ENCODE assay signal across 23 cellular contexts in the genomic region with DNA sequence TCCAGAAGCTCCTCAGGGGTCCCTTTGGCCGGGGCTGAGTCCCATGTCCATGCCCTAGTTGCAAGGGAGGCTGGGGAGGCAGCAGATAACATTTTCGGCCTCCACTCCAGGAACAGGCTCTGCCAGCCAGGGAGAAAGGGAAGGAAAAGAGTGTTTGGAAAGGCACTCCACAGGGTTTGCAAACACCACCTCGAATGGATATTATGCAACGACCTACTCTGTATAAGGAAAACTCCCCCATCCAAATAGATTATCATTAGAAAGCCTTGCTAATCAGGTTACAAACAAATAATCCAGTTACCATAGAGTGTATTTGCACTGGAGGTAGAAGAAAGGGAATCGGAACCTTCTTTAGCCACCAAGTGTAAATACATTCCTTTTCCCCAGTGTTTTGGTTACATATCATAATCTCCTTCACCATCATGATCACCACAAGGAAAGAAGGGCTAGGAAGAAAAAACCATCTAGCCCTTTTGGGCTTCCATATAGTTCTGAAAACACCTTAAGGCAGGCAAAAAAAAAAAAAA. TPM values are rescaled to one million over a fixed set of nuclear protein-coding genes. Genes with fewer than 3 reads are reported as not detected.
DNase-seq lines count a peak whose midpoint lies in the region; ATAC-seq and TF ChIP-seq lines count a peak whose summit lies in the region.
"Had no signal": no experiment of that assay in that cellular context is flagged by ENCODE, and none has a peak within 500 bp of the region (broad histone marks: within the 10 kb centered on the region; RNA-seq: fewer than 3 reads in every experiment).

No MANE protein-coding gene starts in this region.

- ATAC-seq in GM23338 (peak; percentile 29; the same call in 2 of the 3 replicates), lower lobe of right lung (peak; percentile 52 to 88), GM21723 (IDR thresholded peaks at IDR 0.05; ENCODE audit: unreplicated experiment) (no peak)
- ATAC-seq: A549, T-cell had no signal

- H3K9me2 ChIP-seq in GM23338 (ENCODE audit: insufficient read depth): no peaks in the 10 kb centered on the region

- H3K36me3 ChIP-seq in GM23338 (ENCODE audit: insufficient read depth) (no peaks in the 10 kb centered on the region), lower lobe of right lung (no peaks in the 10 kb centered on the region)

- H3K27me3 ChIP-seq in GM23338 (ENCODE audit: insufficient read depth) (no peaks in the 10 kb centered on the region), lower lobe of right lung (ENCODE audit: low read depth) (no peaks in the 10 kb centered on the region)
- H3K27me3 ChIP-seq: BLaER1 treated with 17β-estradiol and CSF1 and Interleukin-3, amounts not matched to agents 10 nM and 100 nM had no signal

- H3K27ac ChIP-seq in GM23338 (ENCODE audit: low read depth) (no peak overlapping the region), lower lobe of right lung (no peak overlapping the region)
- H3K27ac ChIP-seq: A549; BLaER1 treated with 17β-estradiol and CSF1 and Interleukin-3, amounts not matched to agents 10 nM and 100 nM; HL-60; RWPE1 had no signal

- peaks cover 17% of the 10 kb centered on the region for H3K4me1 Mint-ChIP-seq in GM23338
- peaks cover 26% of the 10 kb centered on the region for H3K4me1 Mint-ChIP-seq in nephron progenitor cell

- H3F3A ChIP-seq in GM23338 (replicated peaks; ENCODE audit: low read depth): no peaks in the 10 kb centered on the region

- TF ChIP-seq CTCF in GM23338 (conservative IDR thresholded peaks at IDR 0.05; ENCODE audit: low read depth in 2 of 2) (no peak), lower lobe of right lung (IDR thresholded peaks at IDR 0.05) (no peak), nephron progenitor cell (IDR thresholded peaks at IDR 0.05) (no peak)

- 0 out of 2 replicates have a peak overlapping the region, but pooled peaks have one; percentile 2 for H3K4me2 ChIP-seq in GM23338
- H3K4me2 ChIP-seq: A549; BLaER1 treated with 17β-estradiol and CSF1 and Interleukin-3, amounts not matched to agents 10 nM and 100 nM had no signal

- no peaks in the 10 kb centered on the region for H3K79me2 ChIP-seq in GM23338 (replicated peaks; ENCODE audit: insufficient read depth)

- peaks cover 24% of the 10 kb centered on the region; the same call in 2 of the 3 replicates for H3K36me3 Mint-ChIP-seq in GM23338 (ENCODE audit: low read depth)
- H3K36me3 Mint-ChIP-seq in nephron progenitor cell (ENCODE audit: low read depth): peaks cover 84% of the 10 kb centered on the region

- H3K4me3 Mint-ChIP-seq in GM23338 (no peak overlapping the region), nephron progenitor cell (no peak overlapping the region)
- H3K4me3 Mint-ChIP-seq: CD4-positive, alpha-beta T cell; T-cell had no signal

- H4K20me1 ChIP-seq in GM23338 (replicated peaks; ENCODE audit: insufficient read depth): no peaks in the 10 kb centered on the region
- H4K20me1 ChIP-seq: BLaER1 treated with 17β-estradiol and CSF1 and Interleukin-3, amounts not matched to agents 10 nM and 100 nM had no signal

- H3K4me1 ChIP-seq in GM23338 (ENCODE audit: insufficient read depth) (peaks cover 16% of the 10 kb centered on the region), lower lobe of right lung (peaks cover 3% of the 10 kb centered on the region)

- H3K27ac Mint-ChIP-seq in GM23338 (no peak overlapping the region), nephron progenitor cell (no peak overlapping the region)
- H3K27ac Mint-ChIP-seq: CD4-positive, alpha-beta T cell; T-cell had no signal

- intact Hi-C loops in lower lobe of right lung (cut with DNase I): no loop called here

- H3K4me3 ChIP-seq in GM23338 (no peak overlapping the region), lower lobe of right lung (no peak overlapping the region)
- H3K4me3 ChIP-seq: A549; BLaER1 treated with 17β-estradiol and CSF1 and Interleukin-3, amounts not matched to agents 10 nM and 100 nM had no signal

- H2AFZ ChIP-seq in GM23338: no peak overlapping the region

- no peaks in the 10 kb centered on the region for H3K9me3 ChIP-seq in lower lobe of right lung
- H3K9me3 ChIP-seq: A549 had no signal

- H3K9me3 Mint-ChIP-seq in GM23338 (peaks cover 21% of the 10 kb centered on the region), nephron progenitor cell (peaks cover 58% of the 10 kb centered on the region)

- H3K27me3 Mint-ChIP-seq in GM23338 (ENCODE audit: insufficient read depth, low read depth, poor library complexity) (peaks cover 2% of the 10 kb centered on the region), nephron progenitor cell (ENCODE audit: low read depth, poor library complexity) (peaks cover 3% of the 10 kb centered on the region)

- peak; percentile 30 for DNase-seq in GM23338 (ENCODE audit: low spot score)
- peak; percentile 79 for DNase-seq in NCI-H2029 (lab: John Stamatoyannopoulos, UW)
- peak; percentile 57 for DNase-seq in NCI-H82 treated with DMSO at 0.1 percent for 48 hours (lab: John Stamatoyannopoulos, UW; ENCODE audit: unreplicated experiment)
- no peak for DNase-seq in lower lobe of right lung
- no peak for DNase-seq in central memory CD4-positive, alpha-beta T cell
- DNase-seq in nephron progenitor cell: no peak
- DNase-seq: AML-193; CD4-positive, alpha-beta T cell; DMS79 treated with DMSO at 0.1 percent for 48 hours; GF-D8; Karpas-422; NCI-H1105; NCI-H1436 treated with DMSO at 0.1 percent for 48 hours; NCI-H187 treated with DMSO at 0.1 percent for 48 hours; NCI-H2227 treated with DMSO at 0.1 percent for 48 hours; SHP77; T-cell had no signal

TF ChIP-seq in GM23338, 12 proteins besides CTCF, POLR2A, EP300 and RAD21 (continues in another document):
- TF ChIP-seq ZNF331 (CRISPR knock-in tag; IDR thresholded peaks at IDR 0.05; ENCODE audit: low read depth) (no peak), ZNF114 (CRISPR knock-in tag; IDR thresholded peaks at IDR 0.05) (no peak)
- TF ChIP-seq, protein P1, sequence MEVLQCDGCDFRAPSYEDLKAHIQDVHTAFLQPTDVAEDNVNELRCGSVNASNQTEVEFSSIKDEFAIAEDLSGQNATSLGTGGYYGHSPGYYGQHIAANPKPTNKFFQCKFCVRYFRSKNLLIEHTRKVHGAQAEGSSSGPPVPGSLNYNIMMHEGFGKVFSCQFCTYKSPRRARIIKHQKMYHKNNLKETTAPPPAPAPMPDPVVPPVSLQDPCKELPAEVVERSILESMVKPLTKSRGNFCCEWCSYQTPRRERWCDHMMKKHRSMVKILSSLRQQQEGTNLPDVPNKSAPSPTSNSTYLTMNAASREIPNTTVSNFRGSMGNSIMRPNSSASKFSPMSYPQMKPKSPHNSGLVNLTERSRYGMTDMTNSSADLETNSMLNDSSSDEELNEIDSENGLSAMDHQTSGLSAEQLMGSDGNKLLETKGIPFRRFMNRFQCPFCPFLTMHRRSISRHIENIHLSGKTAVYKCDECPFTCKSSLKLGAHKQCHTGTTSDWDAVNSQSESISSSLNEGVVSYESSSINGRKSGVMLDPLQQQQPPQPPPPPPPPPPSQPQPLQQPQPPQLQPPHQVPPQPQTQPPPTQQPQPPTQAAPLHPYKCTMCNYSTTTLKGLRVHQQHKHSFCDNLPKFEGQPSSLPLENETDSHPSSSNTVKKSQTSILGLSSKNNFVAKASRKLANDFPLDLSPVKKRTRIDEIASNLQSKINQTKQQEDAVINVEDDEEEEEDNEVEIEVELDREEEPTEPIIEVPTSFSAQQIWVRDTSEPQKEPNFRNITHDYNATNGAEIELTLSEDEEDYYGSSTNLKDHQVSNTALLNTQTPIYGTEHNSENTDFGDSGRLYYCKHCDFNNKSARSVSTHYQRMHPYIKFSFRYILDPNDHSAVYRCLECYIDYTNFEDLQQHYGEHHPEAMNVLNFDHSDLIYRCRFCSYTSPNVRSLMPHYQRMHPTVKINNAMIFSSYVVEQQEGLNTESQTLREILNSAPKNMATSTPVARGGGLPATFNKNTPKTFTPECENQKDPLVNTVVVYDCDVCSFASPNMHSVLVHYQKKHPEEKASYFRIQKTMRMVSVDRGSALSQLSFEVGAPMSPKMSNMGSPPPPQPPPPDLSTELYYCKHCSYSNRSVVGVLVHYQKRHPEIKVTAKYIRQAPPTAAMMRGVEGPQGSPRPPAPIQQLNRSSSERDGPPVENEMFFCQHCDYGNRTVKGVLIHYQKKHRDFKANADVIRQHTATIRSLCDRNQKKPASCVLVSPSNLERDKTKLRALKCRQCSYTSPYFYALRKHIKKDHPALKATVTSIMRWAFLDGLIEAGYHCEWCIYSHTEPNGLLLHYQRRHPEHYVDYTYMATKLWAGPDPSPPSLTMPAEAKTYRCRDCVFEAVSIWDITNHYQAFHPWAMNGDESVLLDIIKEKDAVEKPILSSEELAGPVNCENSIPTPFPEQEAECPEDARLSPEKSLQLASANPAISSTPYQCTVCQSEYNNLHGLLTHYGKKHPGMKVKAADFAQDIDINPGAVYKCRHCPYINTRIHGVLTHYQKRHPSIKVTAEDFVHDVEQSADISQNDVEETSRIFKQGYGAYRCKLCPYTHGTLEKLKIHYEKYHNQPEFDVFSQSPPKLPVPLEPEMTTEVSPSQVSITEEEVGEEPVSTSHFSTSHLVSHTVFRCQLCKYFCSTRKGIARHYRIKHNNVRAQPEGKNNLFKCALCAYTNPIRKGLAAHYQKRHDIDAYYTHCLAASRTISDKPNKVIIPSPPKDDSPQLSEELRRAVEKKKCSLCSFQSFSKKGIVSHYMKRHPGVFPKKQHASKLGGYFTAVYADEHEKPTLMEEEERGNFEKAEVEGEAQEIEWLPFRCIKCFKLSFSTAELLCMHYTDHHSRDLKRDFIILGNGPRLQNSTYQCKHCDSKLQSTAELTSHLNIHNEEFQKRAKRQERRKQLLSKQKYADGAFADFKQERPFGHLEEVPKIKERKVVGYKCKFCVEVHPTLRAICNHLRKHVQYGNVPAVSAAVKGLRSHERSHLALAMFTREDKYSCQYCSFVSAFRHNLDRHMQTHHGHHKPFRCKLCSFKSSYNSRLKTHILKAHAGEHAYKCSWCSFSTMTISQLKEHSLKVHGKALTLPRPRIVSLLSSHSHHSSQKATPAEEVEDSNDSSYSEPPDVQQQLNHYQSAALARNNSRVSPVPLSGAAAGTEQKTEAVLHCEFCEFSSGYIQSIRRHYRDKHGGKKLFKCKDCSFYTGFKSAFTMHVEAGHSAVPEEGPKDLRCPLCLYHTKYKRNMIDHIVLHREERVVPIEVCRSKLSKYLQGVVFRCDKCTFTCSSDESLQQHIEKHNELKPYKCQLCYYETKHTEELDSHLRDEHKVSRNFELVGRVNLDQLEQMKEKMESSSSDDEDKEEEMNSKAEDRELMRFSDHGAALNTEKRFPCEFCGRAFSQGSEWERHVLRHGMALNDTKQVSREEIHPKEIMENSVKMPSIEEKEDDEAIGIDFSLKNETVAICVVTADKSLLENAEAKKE (CRISPR knock-in tag; IDR thresholded peaks at IDR 0.05): no peak

RNA-seq across cellular contexts. Expression of a gene that starts 40.4 kb away (rescaled TPM):
- 2.4 and 3.6 TPM in 2 replicates for total RNA-seq in GM23338 (2014; rRNA removed; shearing (Covaris generic))
- 1.4 and 1.6 TPM in 2 replicates for polyA plus RNA-seq in GM23338 (2016; fragmentation: Nextera tagmentation; extraction: Ambion mirVana)
- 9.7 TPM for total RNA-seq in lower lobe of right lung
- total RNA-seq: NCI-H460 had no signal

Comparison
In these comparisons a context has a peak if more than half of its experiments do, and no peak if none do; other contexts are left out.
1. DNase-seq: peak in GM23338 (single experiment), NCI-H2029 (single experiment) and NCI-H82 treated with DMSO at 0.1 percent for 48 hours (single experiment); none in lower lobe of right lung (single experiment), central memory CD4-positive, alpha-beta T cell (single experiment) and nephron progenitor cell (single experiment).